9 cellular contexts compared by ENCODE assay signal in genomic region chr6:3911614-3912336, GRCh38.
DNase-seq lines count a peak whose midpoint lies in the region; ATAC-seq and TF ChIP-seq lines count a peak whose summit lies in the region.
"Had no signal": no experiment of that assay in that cellular context is flagged by ENCODE, and none has a peak within 500 bp of the region (broad histone marks: within the 10 kb centered on the region; RNA-seq: fewer than 3 reads in every experiment).

No MANE protein-coding gene starts in this region.

- H3K4me2 ChIP-seq in skeletal muscle satellite cell (ENCODE audit: low read length): peak overlapping the region; percentile 66

- peak overlapping the region in 1 of 5 donors; percentile 61 for H3K27ac ChIP-seq in adrenal gland

- DNase-seq in H4 (ENCODE audit: low spot score) (peak; percentile 85), adrenal gland (peak in 5 of 7 donors; percentile 33 to 67 (median 43)), left cardiac atrium (peak; percentile 84), NCI-H146 (lab: John Stamatoyannopoulos, UW) (no peak)
- DNase-seq in activated effector memory CD4-positive, alpha-beta T cell treated with Interleukin-2 at 50 U/mL for 16 hours: no peak
- DNase-seq in stimulated activated naive CD8-positive, alpha-beta T cell treated with anti-CD3 and anti-CD28 coated beads, Interleukin-15, Interleukin-2, amounts not matched to agents 100 U/mL and 50 U/mL, for 24 hours: no peak
- DNase-seq: NCI-H187 had no signal

- H3K9ac ChIP-seq in skeletal muscle satellite cell (ENCODE audit: low read depth, low read length): peak overlapping the region; percentile 75

- H3K36me3 ChIP-seq in adrenal gland (replicated peaks in 1 of 2): no peaks in the 10 kb centered on the region
- no peaks in the 10 kb centered on the region for H3K36me3 ChIP-seq in skeletal muscle satellite cell (ENCODE audit: insufficient read depth, low read length)

- peaks cover 3 to 5% of the 10 kb centered on the region in 2 donors for H3K4me1 ChIP-seq in adrenal gland (replicated peaks in 1 of 2)
- H3K4me1 ChIP-seq in skeletal muscle satellite cell (ENCODE audit: control insufficient read depth, insufficient read depth, low read length): peaks cover 58% of the 10 kb centered on the region

- no peak overlapping the region for H3K4me3 ChIP-seq in adrenal gland
- H3K4me3 ChIP-seq in skeletal muscle satellite cell (ENCODE audit: low read length): peak overlapping the region; percentile 46

- H3K9me3 ChIP-seq in adrenal gland (replicated peaks in 1 of 3) (no peaks in the 10 kb centered on the region), skeletal muscle satellite cell (replicated peaks; ENCODE audit: low read length) (no peaks in the 10 kb centered on the region)

- intact Hi-C loops in adrenal gland (cut with DNase I): no loop called here
- intact Hi-C loops in left cardiac atrium (cut with DNase I): no loop called here

- no peak for TF ChIP-seq CTCF in adrenal gland (IDR thresholded peaks at IDR 0.05)

- 59 to 69% (median 62%) methylated on average over 8 of the region's 8 CpGs for WGBS in adrenal gland, 4 donors

- TF ChIP-seq POLR2A in adrenal gland (IDR thresholded peaks at IDR 0.05): no peak

- H3K27me3 ChIP-seq in adrenal gland: no peaks in the 10 kb centered on the region
- no peaks in the 10 kb centered on the region for H3K27me3 ChIP-seq in skeletal muscle satellite cell (ENCODE audit: control insufficient read depth, insufficient read depth, low read length)

- ATAC-seq in left cardiac atrium: peak; percentile 18 to 86
- ATAC-seq in stimulated activated naive CD8-positive, alpha-beta T cell treated with anti-CD3 and anti-CD28 coated beads, Interleukin-15, Interleukin-2, amounts not matched to agents 100 U/mL and 50 U/mL, for 24 hours: no peak
- ATAC-seq in GM21619 (IDR thresholded peaks at IDR 0.05; ENCODE audit: unreplicated experiment): no peak

Comparison
In these comparisons a context has a peak if more than half of its experiments do, and no peak if none do; other contexts are left out.
1. DNase-seq: peak in H4 (single experiment), adrenal gland (5 of 7) and left cardiac atrium (single experiment); none in NCI-H146 (single experiment), activated effector memory CD4-positive, alpha-beta T cell treated with Interleukin-2 at 50 U/mL for 16 hours (single experiment) and stimulated activated naive CD8-positive, alpha-beta T cell treated with anti-CD3 and anti-CD28 coated beads, Interleukin-15, Interleukin-2, amounts not matched to agents 100 U/mL and 50 U/mL, for 24 hours (single experiment).
2. ATAC-seq: peak in left cardiac atrium (2 of 2); none in stimulated activated naive CD8-positive, alpha-beta T cell treated with anti-CD3 and anti-CD28 coated beads, Interleukin-15, Interleukin-2, amounts not matched to agents 100 U/mL and 50 U/mL, for 24 hours (single experiment) and GM21619 (single experiment).